ENCODE assay signal across 30 cellular contexts in genomic region chr21:41825881-41826280, GRCh38. TPM values are rescaled to one million over a fixed set of nuclear protein-coding genes. Genes with fewer than 3 reads are reported as not detected.
"Had no signal": no experiment of that assay in that cellular context is flagged by ENCODE, and none has a peak within 500 bp of the region (broad histone marks: within the 10 kb centered on the region; RNA-seq: fewer than 3 reads in every experiment).

No MANE protein-coding gene starts in this region.

- H3K4me1 Mint-ChIP-seq: natural killer cell; nephron; neural progenitor cell; stimulated activated effector memory CD8-positive, alpha-beta T cell treated with anti-CD3 and anti-CD28 coated beads, Interleukin-12 subunit alpha, Interleukin-12 subunit beta, amount 100 ng/mL, for 72 hours had no signal

- DNase-seq: naive thymus-derived CD4-positive, alpha-beta T cell; natural killer cell; occipital lobe; ovary; psoas muscle; stimulated activated CD4-positive, alpha-beta T cell treated with anti-CD3 and anti-CD28 coated beads, Interleukin-15, amount 100 ng/mL, for 24 hours; stimulated activated CD4-positive, alpha-beta T cell treated with anti-CD3 and anti-CD28 coated beads, Interleukin-2, amount 100 ng/mL, for 24 hours; stimulated activated CD4-positive, alpha-beta T cell treated with anti-CD3 and anti-CD28 coated beads, Interleukin-2, amount 100 ng/mL, for 48 hours; stimulated activated CD4-positive, alpha-beta T cell treated with anti-CD3 and anti-CD28 coated beads, Interleukin-4, amount 100 ng/mL, for 24 hours; stimulated activated naive B cell treated with anti-CD40 and anti-IgM and Interleukin-4, amounts not matched to agents 10 μg/mL and 1 μg/mL and 100 μg/mL, for 72 hours; stimulated activated naive CD4-positive, alpha-beta T cell treated with Interleukin-2 at 50 U/mL for 16 hours; stomach; thyroid gland; trophoblast cell; upper lobe of left lung had no signal

- H3K27me3 ChIP-seq: neural progenitor cell, ovary, right lobe of liver, stomach, thyroid gland, tibial nerve, upper lobe of left lung, vagina had no signal

- H3K27ac Mint-ChIP-seq: natural killer cell; nephron; neural progenitor cell; progenitor cell of endocrine pancreas; stimulated activated effector memory CD8-positive, alpha-beta T cell treated with anti-CD3 and anti-CD28 coated beads, Interleukin-12 subunit alpha, Interleukin-12 subunit beta, amount 100 ng/mL, for 72 hours; stimulated activated naive B cell treated with anti-CD40 and anti-IgM and Interleukin-4, amounts not matched to agents 10 μg/mL and 1 μg/mL and 100 μg/mL, for 72 hours; stimulated activated naive CD8-positive, alpha-beta T cell treated with anti-CD3 and anti-CD28 coated beads, Interleukin-15, Interleukin-2, amounts not matched to agents 100 ng/mL and 50 ng/mL, for 24 hours had no signal

- H3K4me3 ChIP-seq: neural progenitor cell, ovary, psoas muscle, right lobe of liver, skin epidermis, smooth muscle cell, stomach, thoracic aorta, thyroid gland, tibial nerve, upper lobe of left lung, vagina had no signal

- H3K27me3 Mint-ChIP-seq: naive thymus-derived CD4-positive, alpha-beta T cell; progenitor cell of endocrine pancreas; stimulated activated naive B cell treated with anti-CD40 and anti-IgM and Interleukin-4, amounts not matched to agents 10 μg/mL and 1 μg/mL and 100 μg/mL, for 72 hours; stimulated activated naive CD8-positive, alpha-beta T cell treated with anti-CD3 and anti-CD28 coated beads, Interleukin-15, Interleukin-2, amounts not matched to agents 100 ng/mL and 50 ng/mL, for 24 hours had no signal

- H3K9me3 Mint-ChIP-seq: naive thymus-derived CD4-positive, alpha-beta T cell; natural killer cell; nephron; neural progenitor cell; stimulated activated effector memory CD8-positive, alpha-beta T cell treated with anti-CD3 and anti-CD28 coated beads, Interleukin-12 subunit alpha, Interleukin-12 subunit beta, amount 100 ng/mL, for 72 hours; stimulated activated naive B cell treated with anti-CD40 and anti-IgM and Interleukin-4, amounts not matched to agents 10 μg/mL and 1 μg/mL and 100 μg/mL, for 72 hours; stimulated activated naive CD8-positive, alpha-beta T cell treated with anti-CD3 and anti-CD28 coated beads, Interleukin-15, Interleukin-2, amounts not matched to agents 100 ng/mL and 50 ng/mL, for 24 hours had no signal

- H3K36me3 ChIP-seq: neural progenitor cell, ovary had no signal

- ATAC-seq: naive thymus-derived CD4-positive, alpha-beta T cell; natural killer cell; psoas muscle; right cardiac atrium; right lobe of liver; stimulated activated effector memory CD8-positive, alpha-beta T cell treated with anti-CD3 and anti-CD28 coated beads, Interleukin-12 subunit alpha, Interleukin-12 subunit beta, amount 100 ng/mL, for 72 hours; stimulated activated naive B cell treated with anti-CD40 and anti-IgM and Interleukin-4, amounts not matched to agents 10 μg/mL and 1 μg/mL and 100 μg/mL, for 72 hours had no signal

- H3K36me3 Mint-ChIP-seq: natural killer cell had no signal

- H3K9me3 ChIP-seq: ovary, psoas muscle, right lobe of liver, stomach, thoracic aorta, thyroid gland, tibial nerve, upper lobe of left lung, vagina had no signal

- H3K4me3 Mint-ChIP-seq: naive thymus-derived CD4-positive, alpha-beta T cell; natural killer cell; nephron; neural progenitor cell; stimulated activated effector memory CD8-positive, alpha-beta T cell treated with anti-CD3 and anti-CD28 coated beads, Interleukin-12 subunit alpha, Interleukin-12 subunit beta, amount 100 ng/mL, for 72 hours; stimulated activated naive B cell treated with anti-CD40 and anti-IgM and Interleukin-4, amounts not matched to agents 10 μg/mL and 1 μg/mL and 100 μg/mL, for 72 hours; stimulated activated naive CD8-positive, alpha-beta T cell treated with anti-CD3 and anti-CD28 coated beads, Interleukin-15, Interleukin-2, amounts not matched to agents 100 ng/mL and 50 ng/mL, for 24 hours had no signal

- H3K27ac ChIP-seq: neural progenitor cell, ovary, parathyroid adenoma, psoas muscle, right lobe of liver, skin epidermis, stomach, thoracic aorta, thyroid gland, tibial nerve, upper lobe of left lung, vagina had no signal

- H3K4me1 ChIP-seq: neural progenitor cell, parathyroid adenoma, psoas muscle, right lobe of liver, stomach, thyroid gland, tibial nerve, upper lobe of left lung, vagina had no signal

RNA-seq across cellular contexts. Expression of gene RIPK4, which starts 59.0 kb away (rescaled TPM):
- total RNA-seq: psoas muscle, temporal lobe had no signal
- polyA plus RNA-seq: neural cell had no signal
